ENCODE assay signal across 36 cellular contexts in genomic region chr1:154641534-154641933, GRCh38. TPM values are rescaled to one million over a fixed set of nuclear protein-coding genes. Genes with fewer than 3 reads are reported as not detected.
DNase-seq lines count a peak whose midpoint lies in the region; ATAC-seq, FAIRE-seq and TF ChIP-seq lines count a peak whose summit lies in the region.
"Had no signal": no experiment of that assay in that cellular context is flagged by ENCODE, and none has a peak within 500 bp of the region (broad histone marks: within the 10 kb centered on the region; RNA-seq: fewer than 3 reads in every experiment).

No MANE protein-coding gene starts in this region.

- no peak for TF ChIP-seq RAD21 in K562 (CRISPR knock-in tag; conservative IDR thresholded peaks at IDR 0.05 in 1 of 2, IDR thresholded peaks at IDR 0.05 in 1 of 2)

- H3K4me1 ChIP-seq in HEK293 (ENCODE audit: control insufficient read depth, insufficient read depth, low read length) = no peaks in the 10 kb centered on the region
- no peaks in the 10 kb centered on the region for H3K4me1 ChIP-seq in K562 (replicated peaks in 1 of 2; ENCODE audit: control insufficient read depth in 2 of 2, insufficient read depth in 2 of 2, low read length in 2 of 2)
- H3K4me1 ChIP-seq in neutrophil (ENCODE audit: control insufficient read depth in 1 of 2, insufficient read depth in 1 of 2, low read depth in 1 of 2, low read length in 1 of 2) = peaks cover 54% of the 10 kb centered on the region in 2 experiments
- H3K4me1 ChIP-seq in pancreas = no peaks in the 10 kb centered on the region
- H3K4me1 ChIP-seq: A549; BE2C; BLaER1; BLaER1 treated with 17β-estradiol and CSF1 and Interleukin-3, amounts not matched to agents 10 nM and 100 nM; Caco-2 had no signal

- H3K4me3 ChIP-seq in HEK293 (ENCODE audit: low read depth, low read length) = no peak overlapping the region
- no peak overlapping the region for H3K4me3 ChIP-seq in K562
- no peak overlapping the region for H3K4me3 ChIP-seq in neutrophil (ENCODE audit: low read depth in 1 of 2, low read length in 1 of 2)
- H3K4me3 ChIP-seq in pancreas = no peak overlapping the region
- H3K4me3 ChIP-seq: A549; BLaER1; BLaER1 treated with 17β-estradiol and CSF1 and Interleukin-3, amounts not matched to agents 10 nM and 100 nM had no signal

- H3K4me3 Mint-ChIP-seq in T-helper 1 cell treated with Interleukin-12 subunit alpha and Interleukin-12 subunit beta and Interleukin-4 antibody, amounts not matched to agents 30 μg/mL and 1 μg/mL, for 36 hours = no peak overlapping the region
- H3K4me3 Mint-ChIP-seq: B cell; CD14-positive monocyte; CD4-positive, alpha-beta T cell; CD4-positive, CD25-positive, alpha-beta regulatory T cell; CD8-positive, alpha-beta memory T cell; CD8-positive, alpha-beta T cell had no signal

- H3K27ac Mint-ChIP-seq in T-helper 1 cell treated with Interleukin-12 subunit alpha and Interleukin-12 subunit beta and Interleukin-4 antibody, amounts not matched to agents 30 μg/mL and 1 μg/mL, for 36 hours = peak overlapping the region; percentile 64
- H3K27ac Mint-ChIP-seq: B cell; CD14-positive monocyte; CD4-positive, alpha-beta memory T cell; CD4-positive, alpha-beta T cell; CD4-positive, CD25-positive, alpha-beta regulatory T cell; CD8-positive, alpha-beta memory T cell; CD8-positive, alpha-beta T cell had no signal

- no peaks in the 10 kb centered on the region for H4K20me1 ChIP-seq in K562 (replicated peaks; ENCODE audit: control insufficient read depth, insufficient read depth, low read length)
- H4K20me1 ChIP-seq: BLaER1; BLaER1 treated with 17β-estradiol and CSF1 and Interleukin-3, amounts not matched to agents 10 nM and 100 nM had no signal

- H3K4me1 Mint-ChIP-seq in T-helper 1 cell treated with Interleukin-12 subunit alpha and Interleukin-12 subunit beta and Interleukin-4 antibody, amounts not matched to agents 30 μg/mL and 1 μg/mL, for 36 hours (ENCODE audit: low read depth) = no peaks in the 10 kb centered on the region
- H3K4me1 Mint-ChIP-seq: B cell; CD4-positive, alpha-beta memory T cell; CD4-positive, CD25-positive, alpha-beta regulatory T cell; CD8-positive, alpha-beta memory T cell had no signal

- POLR2A ChIA-PET in HEK293 (lab: Yijun Ruan, JAX) (no interaction called here), K562 (lab: Yijun Ruan, JAX) (no interaction called here)

- intact Hi-C loops in K562 (cut with micrococcal nuclease) (no loop called here), pancreas (cut with DNase I) (no loop called here)

- TF ChIP-seq CTCF in HEK293 (tag by site-specific recombination; IDR thresholded peaks at IDR 0.05) (no peak), K562 (IDR thresholded peaks at IDR 0.05 in 2 of 3, conservative IDR thresholded peaks at IDR 0.05 in 1 of 3; ENCODE audit: insufficient read depth in 2 of 3, low read depth in 1 of 3, low read length in 3 of 3) (no peak), neutrophil (IDR thresholded peaks at IDR 0.05) (no peak), pancreas (IDR thresholded peaks at IDR 0.05) (no peak)

- no TSS peak for BruUV-seq in K562 (replicated peaks; lab: Mats Ljungman, UMichigan)

- no peaks in the 10 kb centered on the region for H3K79me2 ChIP-seq in K562 (ENCODE audit: control insufficient read depth, insufficient read depth, low read length)

- H2AFZ ChIP-seq in K562 (ENCODE audit: low read depth, low read length) = no peak overlapping the region

- no peak for ATAC-seq in K562
- ATAC-seq in pancreas = no peak
- ATAC-seq: A549; CD8-positive, alpha-beta T cell had no signal

- H3K36me3 Mint-ChIP-seq in T-helper 1 cell treated with Interleukin-12 subunit alpha and Interleukin-12 subunit beta and Interleukin-4 antibody, amounts not matched to agents 30 μg/mL and 1 μg/mL, for 36 hours (ENCODE audit: low read depth) = no peaks in the 10 kb centered on the region
- H3K36me3 Mint-ChIP-seq: CD14-positive monocyte; CD4-positive, alpha-beta memory T cell; CD8-positive, alpha-beta T cell had no signal

- H3K9ac ChIP-seq in K562 (ENCODE audit: insufficient read depth in 1 of 2, low read depth in 2 of 2, low read length in 2 of 2) = no peak overlapping the region
- H3K9ac ChIP-seq: BLaER1; BLaER1 treated with 17β-estradiol and CSF1 and Interleukin-3, amounts not matched to agents 10 nM and 100 nM had no signal

- TF ChIP-seq POLR2A in K562 (conservative IDR thresholded peaks at IDR 0.05) = no peak

- H3K27me3 ChIP-seq in K562 (ENCODE audit: control insufficient read depth in 2 of 2, insufficient read depth in 2 of 2, low read length in 2 of 2) (no peaks in the 10 kb centered on the region), neutrophil (no peaks in the 10 kb centered on the region), pancreas (no peaks in the 10 kb centered on the region)
- H3K27me3 ChIP-seq: BE2C; BLaER1; BLaER1 treated with 17β-estradiol and CSF1 and Interleukin-3, amounts not matched to agents 10 nM and 100 nM had no signal

- H3K4me2 ChIP-seq in K562 (ENCODE audit: insufficient read depth, low read length) = no peak overlapping the region
- H3K4me2 ChIP-seq: A549; BLaER1; BLaER1 treated with 17β-estradiol and CSF1 and Interleukin-3, amounts not matched to agents 10 nM and 100 nM had no signal

- H3K27me3 Mint-ChIP-seq in T-helper 1 cell treated with Interleukin-12 subunit alpha and Interleukin-12 subunit beta and Interleukin-4 antibody, amounts not matched to agents 30 μg/mL and 1 μg/mL, for 36 hours (ENCODE audit: low read depth) = peaks cover 60% of the 10 kb centered on the region

- peaks cover 23% of the 10 kb centered on the region for H3K9me3 Mint-ChIP-seq in T-helper 1 cell treated with Interleukin-12 subunit alpha and Interleukin-12 subunit beta and Interleukin-4 antibody, amounts not matched to agents 30 μg/mL and 1 μg/mL, for 36 hours

- H3K9me1 ChIP-seq in K562 (ENCODE audit: control insufficient read depth, insufficient read depth, low read length) = no peaks in the 10 kb centered on the region

- H3K36me3 ChIP-seq in HEK293 (ENCODE audit: control insufficient read depth in 2 of 2, insufficient read depth in 1 of 2, low read length in 2 of 2) = no peaks in the 10 kb centered on the region
- H3K36me3 ChIP-seq in K562 (ENCODE audit: control insufficient read depth, insufficient read depth, low read length) = no peaks in the 10 kb centered on the region
- no peaks in the 10 kb centered on the region for H3K36me3 ChIP-seq in neutrophil
- H3K36me3 ChIP-seq in pancreas = no peaks in the 10 kb centered on the region
- H3K36me3 ChIP-seq: BE2C, BLaER1 had no signal

- no peak for TF ChIP-seq EP300 in K562 (IDR thresholded peaks at IDR 0.05; ENCODE audit: low read length)

- H3K27ac ChIP-seq in HEK293 (ENCODE audit: extremely low read depth, low read depth, low read length) (no peak overlapping the region), K562 (ENCODE audit: extremely low read depth, low read depth, low read length) (no peak overlapping the region), neutrophil (peak overlapping the region; percentile 87), pancreas (no peak overlapping the region)
- H3K27ac ChIP-seq: 22Rv1; A549; BLaER1; BLaER1 treated with 17β-estradiol and CSF1 and Interleukin-3, amounts not matched to agents 10 nM and 100 nM; C4-2B had no signal

- CTCF ChIA-PET in HEK293 (lab: Yijun Ruan, JAX) = interaction anchor here (0.6 kb wide), 1 partner anchor 18 kb away, joined by 3 read pairs; no protein-coding TSS in a partner anchor
- CTCF ChIA-PET in K562 (lab: Yijun Ruan, JAX; ENCODE audit: low intra/inter-chr PET ratio) = no interaction called here

- no peak for DNase-seq in T-helper 1 cell
- DNase-seq in K562 (ENCODE audit: extremely low read depth in 1 of 4, low spot score in 3 of 4) = no peak
- DNase-seq in activated gamma-delta T cell treated with Interleukin-2 at 50 U/mL for 16 hours = no peak
- DNase-seq in pancreas = no peak
- DNase-seq in DMS79 treated with DMSO at 0.1 percent for 48 hours (lab: John Stamatoyannopoulos, UW) = no peak
- DNase-seq: 8988T; ACHN; AML-193; BE2C; C1 segment of cervical spinal cord; Caco-2; Calu3; CD4-positive, alpha-beta memory T cell; CD4-positive, alpha-beta T cell; CD4-positive, CD25-positive, alpha-beta regulatory T cell; CD8-positive, alpha-beta memory T cell; CD8-positive, alpha-beta T cell; COR-L47; DMS 273 treated with DMSO at 0.1 percent for 48 hours; DMS153; DMS53; DMS79; DND-41; EL had no signal

- in situ Hi-C loops in K562 (cut with MboI) = no loop called here

- WGBS in K562 (ENCODE audit: insufficient coverage, low coverage, missing lambda C conversion rate) = 14% methylated on average over 1 of the region's 1 CpG
- WGBS in pancreas, 2 donors = 84 to 93% methylated on average over 1 of the region's 1 CpG

- H3K9me3 ChIP-seq in HEK293 (ENCODE audit: control insufficient read depth, insufficient read depth, low read depth, low read length) (no peaks in the 10 kb centered on the region; the same call in 1 of the 2 replicates), K562 (replicated peaks; ENCODE audit: control insufficient read depth, insufficient read depth, low read depth, low read length) (no peaks in the 10 kb centered on the region), neutrophil (no peaks in the 10 kb centered on the region), pancreas (no peaks in the 10 kb centered on the region)
- H3K9me3 ChIP-seq: BE2C had no signal

- FAIRE-seq in K562 (lab: Jason Lieb, UNC) = no peak
- no peak for FAIRE-seq in pancreas (lab: Jason Lieb, UNC)
- FAIRE-seq: A204.1, A549, D721Med had no signal

TF ChIP-seq in HEK293, 187 proteins besides CTCF, POLR2A, EP300 and RAD21 (continues in another document):
- TF ChIP-seq ZNF146 (tag by site-specific recombination; IDR thresholded peaks at IDR 0.05) = peak; percentile 90

TF ChIP-seq in K562, 482 proteins besides CTCF, POLR2A, EP300 and RAD21 (continues in another document):
- peak; percentile 82 for TF ChIP-seq ZNF146 (CRISPR knock-in tag; IDR thresholded peaks at IDR 0.05; ENCODE audit: unreplicated experiment)

RNA-seq across cellular contexts. Expression of gene ADAR, which starts 33.5 kb away (rescaled TPM):
- 167 and 223 TPM in 2 replicates for total RNA-seq in K562 (2011; cell fraction: chromatin; rRNA removed; ENCODE audit: low replicate concordance)
- 128 and 132 TPM in 2 replicates for total RNA-seq in K562 (2011; cell fraction: nucleolus; rRNA removed)
- total RNA-seq in K562 (2011; cell fraction: nucleoplasm; rRNA removed) = 127 and 128 TPM in 2 replicates
- total RNA-seq in K562 (2014; rRNA removed) (48.0 and 53.6 TPM in 2 replicates), K562 (2014; rRNA removed; fragmentation: Illumina TruSeq; extraction: Trizol) (60.2 and 63.6 TPM in 2 replicates), K562 (2015; rRNA removed; fragmentation: Illumina TruSeq; extraction: Trizol) (66.2 and 68.0 TPM in 2 replicates), K562 (2021) (94.2 and 96.9 TPM in 2 replicates), pancreas (10 to 100 TPM; 41.4 to 94.2 (median 49.7) TPM)
- polyA plus RNA-seq in K562 (2011; rRNA removed) (117 and 123 TPM in 2 replicates), K562 (2014; fragmentation: Illumina TruSeq; extraction: Trizol) (67.0 and 75.9 TPM in 2 replicates), K562 (2014; fragmentation: Nextera tagmentation; extraction: Ambion mirVana) (10 to 100 TPM; 30.1 to 41.2 TPM), K562 (2014; rRNA removed) (46.3 and 51.3 TPM in 2 replicates), pancreas (10 to 100 TPM; 19.4 to 31.2 TPM)
- 62.0 and 83.9 TPM in 2 replicates for polyA plus RNA-seq in K562 (2011; cell fraction: cytosol; rRNA removed)
- polyA plus RNA-seq in K562 (2011; cell fraction: nucleus; rRNA removed) = 176 and 229 TPM in 2 replicates
- 45.6 and 52.9 TPM in 2 replicates for polyA plus RNA-seq in K562 (2012)
- 157 and 202 TPM in 2 replicates for polyA minus RNA-seq in K562 (2011; rRNA and poly(A)+ RNA removed)
- polyA minus RNA-seq in K562 (2011; cell fraction: cytosol; rRNA and poly(A)+ RNA removed) = 61.0 and 68.0 TPM in 2 replicates
- 58.7 and 108 TPM in 2 replicates for polyA minus RNA-seq in K562 (2011; cell fraction: nucleus; rRNA and poly(A)+ RNA removed)
